27 cellular contexts compared by ENCODE assay signal in the genomic region with DNA sequence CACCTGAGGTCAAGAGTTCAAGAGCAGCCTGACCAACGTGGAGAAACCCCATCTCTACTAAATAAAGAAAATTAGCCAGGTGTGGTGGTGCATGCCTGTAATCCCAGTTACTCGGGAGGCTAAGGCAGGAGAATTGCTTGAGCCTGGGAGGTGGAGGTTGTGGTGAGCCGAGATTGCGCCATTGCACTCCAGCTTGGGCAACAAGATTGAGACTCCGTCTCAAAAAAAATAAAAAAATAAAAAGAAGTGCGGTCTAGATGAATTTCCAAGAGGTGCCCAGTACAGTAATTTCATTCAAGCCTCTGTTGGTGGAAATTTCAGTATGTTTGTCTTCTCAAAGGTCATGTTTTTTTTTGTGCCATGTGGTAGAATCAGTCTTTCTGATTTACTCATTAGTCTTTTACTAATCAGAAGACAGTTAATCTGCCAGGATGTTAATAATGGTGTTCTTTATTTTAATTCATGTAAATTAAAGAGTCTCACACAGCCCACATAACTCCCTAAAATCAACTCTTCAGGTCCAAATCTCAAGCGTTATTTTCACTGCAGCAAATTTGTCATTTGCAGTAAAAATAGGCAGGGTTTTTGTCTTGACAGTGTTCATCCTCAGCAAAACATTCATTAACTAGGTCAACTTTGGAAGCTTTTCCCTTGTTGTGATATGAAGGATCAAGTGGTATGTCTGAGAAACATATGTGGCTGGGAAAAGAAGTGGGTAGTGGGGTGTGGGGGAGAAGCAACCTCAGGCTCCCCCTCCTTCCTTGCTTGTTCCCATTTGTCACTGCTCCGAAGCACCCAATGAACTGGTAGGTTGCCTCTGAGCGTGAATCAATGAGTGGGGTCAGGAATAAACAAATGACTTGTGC. TPM values are rescaled to one million over a fixed set of nuclear protein-coding genes. Genes with fewer than 3 reads are reported as not detected.
DNase-seq lines count a peak whose midpoint lies in the region; ATAC-seq, FAIRE-seq and TF ChIP-seq lines count a peak whose summit lies in the region.
"Had no signal": no experiment of that assay in that cellular context is flagged by ENCODE, and none has a peak within 500 bp of the region (broad histone marks: within the 10 kb centered on the region; RNA-seq: fewer than 3 reads in every experiment).

No MANE protein-coding gene starts in this region.

- no peaks in the 10 kb centered on the region for H3K9me3 ChIP-seq in K562 (replicated peaks; ENCODE audit: control insufficient read depth, insufficient read depth, low read depth, low read length)
- no peaks in the 10 kb centered on the region for H3K9me3 ChIP-seq in right lobe of liver
- no peaks in the 10 kb centered on the region for H3K9me3 ChIP-seq in small intestine (ENCODE audit: control insufficient read depth, low read depth)
- H3K9me3 ChIP-seq: BE2C, SJSA1 had no signal

- H4K20me1 ChIP-seq in K562 (replicated peaks; ENCODE audit: control insufficient read depth, insufficient read depth, low read length), result 0 out of 2 replicates have a peak, but pooled peaks cover 2% of the 10 kb centered on the region

- TF ChIP-seq POLR2A in K562 (conservative IDR thresholded peaks at IDR 0.05) (no peak), right lobe of liver (IDR thresholded peaks at IDR 0.05) (no peak)

- TF ChIP-seq CTCF in K562 (IDR thresholded peaks at IDR 0.05 in 2 of 3, conservative IDR thresholded peaks at IDR 0.05 in 1 of 3; ENCODE audit: insufficient read depth in 2 of 3, low read depth in 1 of 3, low read length in 3 of 3) (no peak), right lobe of liver (IDR thresholded peaks at IDR 0.05) (no peak)

- no TSS peak for BruUV-seq in K562 (replicated peaks; lab: Mats Ljungman, UMichigan)

- in situ Hi-C loops in K562 (cut with MboI), result no loop called here

- H3K27me3 ChIP-seq in K562 (ENCODE audit: control insufficient read depth in 2 of 2, insufficient read depth in 2 of 2, low read length in 2 of 2) (no peaks in the 10 kb centered on the region), right lobe of liver (no peaks in the 10 kb centered on the region), small intestine (ENCODE audit: control insufficient read depth in 2 of 2, insufficient read depth in 2 of 2, low read length in 2 of 2) (no peaks in the 10 kb centered on the region)
- H3K27me3 ChIP-seq: BE2C, SJSA1 had no signal

- H3K27me3 Mint-ChIP-seq in activated CD4-positive, alpha-beta T cell treated with anti-CD3 and anti-CD28 coated beads for 36 hours, result no peaks in the 10 kb centered on the region

- H3K27ac ChIP-seq in K562 (ENCODE audit: extremely low read depth, low read depth, low read length) (no peak overlapping the region), right lobe of liver (peak overlapping the region in 2 of 3 donors; percentile 47 to 63), small intestine (ENCODE audit: low read depth in 1 of 2, low read length in 1 of 2) (no peak overlapping the region)
- H3K27ac ChIP-seq: KMS-11, SJSA1 had no signal

- H3K27ac Mint-ChIP-seq in activated CD4-positive, alpha-beta T cell treated with anti-CD3 and anti-CD28 coated beads for 36 hours, result peak overlapping the region; percentile 25

- H3K36me3 Mint-ChIP-seq in activated CD4-positive, alpha-beta T cell treated with anti-CD3 and anti-CD28 coated beads for 36 hours (ENCODE audit: low read depth), result peaks cover 29% of the 10 kb centered on the region

- no peak for TF ChIP-seq RAD21 in K562 (CRISPR knock-in tag; conservative IDR thresholded peaks at IDR 0.05 in 1 of 2, IDR thresholded peaks at IDR 0.05 in 1 of 2)

- H3K4me1 ChIP-seq in K562 (replicated peaks in 1 of 2; ENCODE audit: control insufficient read depth in 2 of 2, insufficient read depth in 2 of 2, low read length in 2 of 2) (peaks cover 18 to 27% of the 10 kb centered on the region in 2 experiments), right lobe of liver (peaks cover 0 to 12% (median 4%) of the 10 kb centered on the region in 4 donors), small intestine (ENCODE audit: control insufficient read depth in 2 of 2, insufficient read depth in 1 of 2, low read depth in 1 of 2, low read length in 1 of 2) (peaks cover 3 to 4% of the 10 kb centered on the region in 2 donors)

- no peak overlapping the region for H3K4me3 Mint-ChIP-seq in activated CD4-positive, alpha-beta T cell treated with anti-CD3 and anti-CD28 coated beads for 36 hours
- H3K4me3 Mint-ChIP-seq: CD14-positive monocyte had no signal

- H3K4me3 ChIP-seq in K562 (no peak overlapping the region), right lobe of liver (no peak overlapping the region), small intestine (ENCODE audit: low read depth in 1 of 2, low read length in 2 of 2) (no peak overlapping the region)
- H3K4me3 ChIP-seq: SJSA1 had no signal

- no peaks in the 10 kb centered on the region for H3K79me2 ChIP-seq in K562 (ENCODE audit: control insufficient read depth, insufficient read depth, low read length)

- CTCF ChIA-PET in activated CD4-positive, alpha-beta T cell treated with anti-CD3 and anti-CD28 coated beads for 36 hours (lab: Charles Lee), result no interaction called here
- CTCF ChIA-PET in K562 (lab: Yijun Ruan, JAX; ENCODE audit: low intra/inter-chr PET ratio), result no interaction called here

- no peak for ATAC-seq in activated CD4-positive, alpha-beta T cell treated with anti-CD3 and anti-CD28 coated beads for 36 hours
- no peak for ATAC-seq in K562
- ATAC-seq in right lobe of liver, result peak; percentile 65 to 81 (median 71)
- ATAC-seq: PC-3 had no signal

- H3K4me1 Mint-ChIP-seq in activated CD4-positive, alpha-beta T cell treated with anti-CD3 and anti-CD28 coated beads for 36 hours, result peaks cover 28% of the 10 kb centered on the region
- H3K4me1 Mint-ChIP-seq: CD14-positive monocyte had no signal

- 84% methylated on average over 9 of the region's 9 CpGs for WGBS in K562 (ENCODE audit: insufficient coverage, low coverage, missing lambda C conversion rate)
- 31% methylated on average over 9 of the region's 9 CpGs for whole genome bisulfite sequencing in right lobe of liver (ENCODE audit: insufficient coverage, low coverage, low lambda C conversion rate, missing lambda C conversion rate)
- WGBS in small intestine, 3 donors, result 81 to 82% (median 81%) methylated on average over 9 of the region's 9 CpGs

- no peaks in the 10 kb centered on the region for H3K9me3 Mint-ChIP-seq in activated CD4-positive, alpha-beta T cell treated with anti-CD3 and anti-CD28 coated beads for 36 hours (ENCODE audit: low read depth)
- H3K9me3 Mint-ChIP-seq: CD14-positive monocyte had no signal

- no peaks in the 10 kb centered on the region for H3K9me1 ChIP-seq in K562 (ENCODE audit: control insufficient read depth, insufficient read depth, low read length)

- no peak for FAIRE-seq in K562 (lab: Jason Lieb, UNC)
- no peak for FAIRE-seq in small intestine (lab: Jason Lieb, UNC)

- peaks cover 23% of the 10 kb centered on the region; the same call in 2 of the 3 replicates for H3K36me3 ChIP-seq in K562 (ENCODE audit: control insufficient read depth, insufficient read depth, low read length)
- peaks cover 0 to 7% (median 3%) of the 10 kb centered on the region in 4 donors for H3K36me3 ChIP-seq in right lobe of liver
- H3K36me3 ChIP-seq in small intestine (ENCODE audit: control insufficient read depth in 2 of 2, insufficient read depth in 2 of 2, low read length in 2 of 2), result peaks cover 4 to 7% of the 10 kb centered on the region in 2 donors

- DNase-seq in activated CD4-positive, alpha-beta T cell treated with anti-CD3 and anti-CD28 coated beads for 36 hours, result no peak
- DNase-seq in activated CD4-positive, alpha-beta T cell treated with anti-CD3 and anti-CD28 coated beads, Interleukin-2, amount 50 U/mL, for 4 hours, result no peak
- DNase-seq in K562 (ENCODE audit: extremely low read depth in 1 of 4, low spot score in 3 of 4) (no peak), right lobe of liver (peak in 1 of 3 donors; percentile 37), NCI-H1092 treated with DMSO at 0.1 percent for 48 hours (lab: John Stamatoyannopoulos, UW) (no peak), amniotic stem cell (lab: John Stamatoyannopoulos, UW) (no peak), small intestine (no peak), NCI-H526 (lab: John Stamatoyannopoulos, UW) (no peak)
- DNase-seq: 8988T, ACHN, BE2C, Calu3, GOT3, HCEC 1CT, IMR-90, MV-4-11, NCI-H1105 treated with DMSO at 0.1 percent for 48 hours, NCI-H146, NCI-H1930, NCI-H2107, NCI-H524, NCI-H774, PC-3, Right ventricle myocardium superior had no signal

- H3K4me2 ChIP-seq in K562 (ENCODE audit: insufficient read depth, low read length), result no peak overlapping the region
- H3K4me2 ChIP-seq: KMS-11 had no signal

- intact Hi-C loops in activated CD4-positive, alpha-beta T cell treated with anti-CD3 and anti-CD28 coated beads for 36 hours (cut with DNase I, micrococcal nuclease), result no loop called here
- intact Hi-C loops in K562 (cut with micrococcal nuclease), result no loop called here
- intact Hi-C loops in right lobe of liver (cut with DNase I), result no loop called here

- POLR2A ChIA-PET in activated CD4-positive, alpha-beta T cell treated with anti-CD3 and anti-CD28 coated beads for 36 hours (lab: Charles Lee), result no interaction called here
- POLR2A ChIA-PET in K562 (lab: Yijun Ruan, JAX), result interaction anchor here (1.1 kb wide), 1 partner anchor 20 kb away, joined by 3 read pairs; no protein-coding TSS in a partner anchor

- H2AFZ ChIP-seq in K562 (ENCODE audit: low read depth, low read length), result no peak overlapping the region

- no peak for TF ChIP-seq EP300 in K562 (IDR thresholded peaks at IDR 0.05; ENCODE audit: low read length)

- no peak overlapping the region for H3K9ac ChIP-seq in K562 (ENCODE audit: insufficient read depth in 1 of 2, low read depth in 2 of 2, low read length in 2 of 2)
- H3K9ac ChIP-seq: KMS-11 had no signal

RNA-seq across cellular contexts. Expression of a gene that starts 13.3 kb away (rescaled TPM):
- 1 to 10 TPM; 2.2 to 2.3 TPM for total RNA-seq in activated CD4-positive, alpha-beta T cell treated with anti-CD3 and anti-CD28 coated beads for 36 hours
- 3.4 and 4.9 TPM in 2 replicates for total RNA-seq in K562 (2011; cell fraction: chromatin; rRNA removed; ENCODE audit: low replicate concordance)
- total RNA-seq in K562 (2011; cell fraction: nucleolus; rRNA removed), result 2.6 and 3.3 TPM in 2 replicates
- 5.6 and 10.4 TPM in 2 replicates for total RNA-seq in K562 (2011; cell fraction: nucleoplasm; rRNA removed)
- total RNA-seq in K562 (2014; rRNA removed) (0.94 and 1.3 TPM in 2 replicates), K562 (2014; rRNA removed; fragmentation: Illumina TruSeq; extraction: Trizol) (0.62 and 0.93 TPM in 2 replicates), K562 (2015; rRNA removed; fragmentation: Illumina TruSeq; extraction: Trizol) (0.43 and 0.64 TPM in 2 replicates), K562 (2021) (3.6 and 4.2 TPM in 2 replicates), right lobe of liver (10 to 100 TPM in 4 of 6 experiments, 1 to 10 TPM in 2; 5.8 to 24.1 (median 12.7) TPM)
- polyA plus RNA-seq in K562 (2011; rRNA removed) (1.5 and 2.2 TPM in 2 replicates), K562 (2014; fragmentation: Illumina TruSeq; extraction: Trizol) (5.0 and 5.5 TPM in 2 replicates), K562 (2014; fragmentation: Nextera tagmentation; extraction: Ambion mirVana) (1 to 10 TPM; 1.0 to 1.1 TPM), K562 (2014; rRNA removed) (1.4 and 2.1 TPM in 2 replicates), small intestine (10 to 100 TPM; 10.2 to 30.6 (median 29.5) TPM)
- 1.7 and 2.3 TPM in 2 replicates for polyA plus RNA-seq in K562 (2011; cell fraction: cytosol; rRNA removed)
- polyA plus RNA-seq in K562 (2011; cell fraction: nucleus; rRNA removed), result 4.1 and 6.3 TPM in 2 replicates
- polyA plus RNA-seq in K562 (2012), result 5.1 and 5.8 TPM in 2 replicates
- 1.4 TPM in 2 replicates for polyA minus RNA-seq in K562 (2011; rRNA and poly(A)+ RNA removed)
- 1.8 and 1.9 TPM in 2 replicates for polyA minus RNA-seq in K562 (2011; cell fraction: cytosol; rRNA and poly(A)+ RNA removed)
- 1.1 and 1.5 TPM in 2 replicates for polyA minus RNA-seq in K562 (2011; cell fraction: nucleus; rRNA and poly(A)+ RNA removed)

RNA-seq across cellular contexts. Expression of a gene that starts 40.6 kb away (rescaled TPM):
- total RNA-seq in activated CD4-positive, alpha-beta T cell treated with anti-CD3 and anti-CD28 coated beads for 36 hours, result 10 to 100 TPM; 21.1 to 28.2 TPM
- total RNA-seq in K562 (2011; cell fraction: chromatin; rRNA removed; ENCODE audit: low replicate concordance), result 104 and 126 TPM in 2 replicates
- 77.5 and 77.6 TPM in 2 replicates for total RNA-seq in K562 (2011; cell fraction: nucleolus; rRNA removed)
- 79.1 and 90.9 TPM in 2 replicates for total RNA-seq in K562 (2011; cell fraction: nucleoplasm; rRNA removed)
- total RNA-seq in K562 (2014; rRNA removed) (14.9 and 19.9 TPM in 2 replicates), K562 (2014; rRNA removed; fragmentation: Illumina TruSeq; extraction: Trizol) (28.1 and 32.0 TPM in 2 replicates), K562 (2015; rRNA removed; fragmentation: Illumina TruSeq; extraction: Trizol) (32.1 and 32.4 TPM in 2 replicates), K562 (2021) (25.0 and 26.0 TPM in 2 replicates), right lobe of liver (10 to 100 TPM in 2 of 6 experiments, 1 to 10 TPM in 4; 4.0 to 14.9 (median 7.3) TPM)
- polyA plus RNA-seq in K562 (2011; rRNA removed) (92.0 and 100 TPM in 2 replicates), K562 (2014; fragmentation: Illumina TruSeq; extraction: Trizol) (50.5 and 63.3 TPM in 2 replicates), K562 (2014; fragmentation: Nextera tagmentation; extraction: Ambion mirVana) (10 to 100 TPM in 1 of 2 experiments, 1 to 10 TPM in 1; 6.5 to 14.2 TPM), K562 (2014; rRNA removed) (28.9 and 37.2 TPM in 2 replicates), small intestine (10 to 100 TPM in 1 of 3 donors, 1 to 10 TPM in 2; 4.9 to 34.3 (median 6.0) TPM)
- 78.9 and 136 TPM in 2 replicates for polyA plus RNA-seq in K562 (2011; cell fraction: cytosol; rRNA removed)
- 39.0 and 68.4 TPM in 2 replicates for polyA plus RNA-seq in K562 (2011; cell fraction: nucleus; rRNA removed)
- 29.3 and 31.6 TPM in 2 replicates for polyA plus RNA-seq in K562 (2012)
- polyA minus RNA-seq in K562 (2011; rRNA and poly(A)+ RNA removed), result 77.8 and 84.0 TPM in 2 replicates
- polyA minus RNA-seq in K562 (2011; cell fraction: cytosol; rRNA and poly(A)+ RNA removed), result 28.4 and 29.1 TPM in 2 replicates
- polyA minus RNA-seq in K562 (2011; cell fraction: nucleus; rRNA and poly(A)+ RNA removed), result 10.9 and 24.0 TPM in 2 replicates

Comparison
In these comparisons a context has a peak if more than half of its experiments do, and no peak if none do; other contexts are left out.
1. ATAC-seq: peak in right lobe of liver (4 of 4); none in activated CD4-positive, alpha-beta T cell treated with anti-CD3 and anti-CD28 coated beads for 36 hours (single experiment) and K562 (single experiment).
2. H3K27ac ChIP-seq: peak in right lobe of liver (2 of 3); none in K562 (single experiment) and small intestine (0 of 2).